In genomic region chr22:49800408-49801238, GRCh38 we compare ENCODE assay signal across 15 cellular contexts. TPM values are rescaled to one million over a fixed set of nuclear protein-coding genes. Genes with fewer than 3 reads are reported as not detected.
DNase-seq lines count a peak whose midpoint lies in the region; ATAC-seq, FAIRE-seq and TF ChIP-seq lines count a peak whose summit lies in the region.
"Had no signal": no experiment of that assay in that cellular context is flagged by ENCODE, and none has a peak within 500 bp of the region (broad histone marks: within the 10 kb centered on the region; RNA-seq: fewer than 3 reads in every experiment).

No MANE protein-coding gene starts in this region.

- H3K9me3 ChIP-seq in HepG2 (ENCODE audit: low read length) = no peaks in the 10 kb centered on the region
- no peaks in the 10 kb centered on the region for H3K9me3 ChIP-seq in sigmoid colon
- no peaks in the 10 kb centered on the region for H3K9me3 ChIP-seq in suprapubic skin

- peaks cover 54% of the 10 kb centered on the region for H3K79me2 ChIP-seq in HepG2 (ENCODE audit: insufficient read depth, low read length)

- in situ Hi-C loops in HepG2 (cut with HindIII; ENCODE audit: extremely low pct_ligation_motif_present, low pct_unique_long_range_greater_than_20kb) = no loop called here

- no peaks in the 10 kb centered on the region for H3K9me3 Mint-ChIP-seq in activated CD4-positive, alpha-beta T cell treated with anti-CD3 and anti-CD28 coated beads, Interleukin-2, amount 10 ng/mL, durations not matched to agents 7 days and 5 days
- no peaks in the 10 kb centered on the region for H3K9me3 Mint-ChIP-seq in activated CD4-positive, alpha-beta T cell treated with anti-CD3 and anti-CD28 coated beads, Interleukin-2, amount 10 ng/mL, durations not matched to agents 24 days and 14 days
- H3K9me3 Mint-ChIP-seq in central memory CD8-positive, alpha-beta T cell = no peaks in the 10 kb centered on the region
- H3K9me3 Mint-ChIP-seq in activated CD4-positive, alpha-beta T cell treated with anti-CD3 and anti-CD28 coated beads for 36 hours (ENCODE audit: low read depth) = no peaks in the 10 kb centered on the region
- H3K9me3 Mint-ChIP-seq: CD14-positive monocyte; T-helper 1 cell treated with Interleukin-12 subunit alpha and Interleukin-12 subunit beta and Interleukin-4 antibody, amounts not matched to agents 30 μg/mL and 1 μg/mL, for 36 hours had no signal

- peaks cover 38 to 81% of the 10 kb centered on the region in 2 experiments for H3K36me3 ChIP-seq in HepG2 (replicated peaks in 1 of 2; ENCODE audit: control insufficient read depth in 1 of 2, insufficient read depth in 2 of 2, low read length in 2 of 2)
- peaks cover 0 to 73% (median 55%) of the 10 kb centered on the region in 4 donors for H3K36me3 ChIP-seq in sigmoid colon
- H3K36me3 ChIP-seq in suprapubic skin = peaks cover 74% of the 10 kb centered on the region

- peak overlapping the region; percentile 38 for H3K27ac Mint-ChIP-seq in activated CD4-positive, alpha-beta T cell treated with anti-CD3 and anti-CD28 coated beads, Interleukin-2, amount 10 ng/mL, durations not matched to agents 7 days and 5 days
- H3K27ac Mint-ChIP-seq in activated CD4-positive, alpha-beta T cell treated with anti-CD3 and anti-CD28 coated beads, Interleukin-2, amount 10 ng/mL, durations not matched to agents 24 days and 14 days = no peak overlapping the region
- peak overlapping the region; percentile 29 for H3K27ac Mint-ChIP-seq in central memory CD8-positive, alpha-beta T cell (ENCODE audit: low read depth)
- no peak overlapping the region for H3K27ac Mint-ChIP-seq in activated CD4-positive, alpha-beta T cell treated with anti-CD3 and anti-CD28 coated beads for 36 hours
- H3K27ac Mint-ChIP-seq: T-helper 1 cell treated with Interleukin-12 subunit alpha and Interleukin-12 subunit beta and Interleukin-4 antibody, amounts not matched to agents 30 μg/mL and 1 μg/mL, for 36 hours had no signal

- no peak for ATAC-seq in central memory CD8-positive, alpha-beta T cell (replicated peaks; ENCODE audit: extremely low read depth, poor library complexity, severe bottlenecking)
- ATAC-seq in HepG2 = peak; percentile 18; the same call in 1 of the 3 replicates
- ATAC-seq in activated CD4-positive, alpha-beta T cell treated with anti-CD3 and anti-CD28 coated beads for 36 hours = no peak

- TF ChIP-seq POLR2A in HepG2 (IDR thresholded peaks at IDR 0.05; ENCODE audit: insufficient read depth in 1 of 2, low read depth in 2 of 2, low read length in 2 of 2) (no peak), sigmoid colon (IDR thresholded peaks at IDR 0.05) (no peak), suprapubic skin (IDR thresholded peaks at IDR 0.05) (no peak)

- H3K9ac ChIP-seq in HepG2 (ENCODE audit: insufficient read depth, low read depth, low read length) = no peak overlapping the region

- no peak for FAIRE-seq in HepG2 (lab: Jason Lieb, UNC)
- FAIRE-seq: colon, keratinocyte had no signal

- no peak overlapping the region for H3K27ac ChIP-seq in HepG2 (ENCODE audit: extremely low read length, insufficient read depth, low read length)
- H3K27ac ChIP-seq in sigmoid colon = peak overlapping the region in 3 of 4 donors; percentile 10 to 69 (median 58)
- no peak overlapping the region for H3K27ac ChIP-seq in suprapubic skin
- H3K27ac ChIP-seq: 22Rv1 had no signal

- no peak for TF ChIP-seq RAD21 in HepG2 (CRISPR knock-in tag; IDR thresholded peaks at IDR 0.05)

- no peak overlapping the region for H3K4me2 ChIP-seq in HepG2 (ENCODE audit: low read depth, low read length)

- no peak overlapping the region for H2AFZ ChIP-seq in HepG2 (ENCODE audit: low read length)

- peak; percentile 28 for TF ChIP-seq CTCF in HepG2 (CRISPR knock-in tag; IDR thresholded peaks at IDR 0.05)
- peak in 2 of 4 experiments; percentile 38 to 41 for TF ChIP-seq CTCF in sigmoid colon (IDR thresholded peaks at IDR 0.05)
- TF ChIP-seq CTCF in suprapubic skin (IDR thresholded peaks at IDR 0.05) = no peak

- H3K4me1 Mint-ChIP-seq in activated CD4-positive, alpha-beta T cell treated with anti-CD3 and anti-CD28 coated beads, Interleukin-2, amount 10 ng/mL, durations not matched to agents 7 days and 5 days = peaks cover 14% of the 10 kb centered on the region
- H3K4me1 Mint-ChIP-seq in activated CD4-positive, alpha-beta T cell treated with anti-CD3 and anti-CD28 coated beads, Interleukin-2, amount 10 ng/mL, durations not matched to agents 24 days and 14 days = peaks cover 9% of the 10 kb centered on the region
- H3K4me1 Mint-ChIP-seq in central memory CD8-positive, alpha-beta T cell = peaks cover 53% of the 10 kb centered on the region
- peaks cover 11% of the 10 kb centered on the region for H3K4me1 Mint-ChIP-seq in activated CD4-positive, alpha-beta T cell treated with anti-CD3 and anti-CD28 coated beads for 36 hours
- H3K4me1 Mint-ChIP-seq: CD14-positive monocyte had no signal

- CTCF ChIA-PET in activated CD4-positive, alpha-beta T cell treated with anti-CD3 and anti-CD28 coated beads, Interleukin-2, amount 10 ng/mL, durations not matched to agents 7 days and 5 days (lab: Charles Lee) = no interaction called here
- CTCF ChIA-PET in HepG2 (lab: Yijun Ruan, JAX; ENCODE audit: low intra/inter-chr PET ratio, low total read pairs) = no interaction called here
- CTCF ChIA-PET in activated CD4-positive, alpha-beta T cell treated with anti-CD3 and anti-CD28 coated beads for 36 hours (lab: Charles Lee) = interaction anchor here (0.7 to 1.0 kb wide), 2 partner anchors 34 to 103 kb away, joined by 3 to 4 read pairs; no protein-coding TSS in a partner anchor

- WGBS in HepG2 (ENCODE audit: low lambda C conversion rate) = 99% methylated on average over 15 of the region's 29 CpGs
- WGBS in sigmoid colon, 2 donors = 89% methylated on average over 29 of the region's 29 CpGs
- 89% methylated on average over 20 of the region's 29 CpGs for WGBS in suprapubic skin

- H3K4me3 ChIP-seq in HepG2 (replicated peaks in 1 of 3; ENCODE audit: insufficient read depth in 1 of 3, low read depth in 2 of 3, low read length in 3 of 3) (no peak overlapping the region), sigmoid colon (no peak overlapping the region), suprapubic skin (no peak overlapping the region)

- TF ChIP-seq EP300 in HepG2 (IDR thresholded peaks at IDR 0.05; ENCODE audit: low read depth in 2 of 2, low read length in 2 of 2) (no peak), HepG2 (CRISPR knock-in tag; IDR thresholded peaks at IDR 0.05; ENCODE audit: borderline replicate concordance) (no peak), sigmoid colon (IDR thresholded peaks at IDR 0.05) (no peak), suprapubic skin (IDR thresholded peaks at IDR 0.05) (no peak)

- BruUV-seq in HepG2 (replicated peaks; lab: Mats Ljungman, UMichigan) = no TSS peak

- POLR2A ChIA-PET in activated CD4-positive, alpha-beta T cell treated with anti-CD3 and anti-CD28 coated beads, Interleukin-2, amount 10 ng/mL, durations not matched to agents 7 days and 5 days (lab: Charles Lee) = no interaction called here
- POLR2A ChIA-PET in HepG2 (lab: Yijun Ruan, JAX) = no interaction called here
- POLR2A ChIA-PET in activated CD4-positive, alpha-beta T cell treated with anti-CD3 and anti-CD28 coated beads for 36 hours (lab: Charles Lee) = interaction anchor here (0.5 kb wide), 1 partner anchor 9 kb away, joined by 7 read pairs; no protein-coding TSS in a partner anchor

- intact Hi-C loops in activated CD4-positive, alpha-beta T cell treated with anti-CD3 and anti-CD28 coated beads, Interleukin-2, amount 10 ng/mL, durations not matched to agents 24 days and 14 days (cut with micrococcal nuclease) = no loop called here
- intact Hi-C loops in HepG2 (cut with micrococcal nuclease; ENCODE audit: unreplicated experiment) (no loop called here), sigmoid colon (cut with DNase I) (loop anchor here (2.0 kb wide), 1 partner anchor 20 kb away; no protein-coding TSS in a partner anchor)
- intact Hi-C loops in activated CD4-positive, alpha-beta T cell treated with anti-CD3 and anti-CD28 coated beads for 36 hours (cut with DNase I, micrococcal nuclease) = no loop called here

- peaks cover 33% of the 10 kb centered on the region; the same call in 1 of the 2 replicates for H4K20me1 ChIP-seq in HepG2 (ENCODE audit: insufficient read depth, low read length)

- no peak for DNase-seq in activated CD4-positive, alpha-beta T cell treated with anti-CD3 and anti-CD28 coated beads, Interleukin-2, amount 10 ng/mL, durations not matched to agents 7 days and 5 days
- DNase-seq in activated CD4-positive, alpha-beta T cell treated with anti-CD3 and anti-CD28 coated beads, Interleukin-2, amount 10 ng/mL, durations not matched to agents 24 days and 14 days = no peak
- DNase-seq in central memory CD8-positive, alpha-beta T cell (ENCODE audit: low spot score in 2 of 2) = no peak
- DNase-seq in HepG2 (ENCODE audit: low spot score) (no peak), sigmoid colon (no peak), suprapubic skin (ENCODE audit: low spot score in 2 of 2) (no peak), OCI-M1 (lab: John Stamatoyannopoulos, UW) (no peak)
- DNase-seq in activated CD4-positive, alpha-beta T cell treated with anti-CD3 and anti-CD28 coated beads for 36 hours = no peak
- DNase-seq: DMS79 treated with DMSO at 0.1 percent for 48 hours, NCI-H1417 had no signal

- no peaks in the 10 kb centered on the region for H3K27me3 Mint-ChIP-seq in activated CD4-positive, alpha-beta T cell treated with anti-CD3 and anti-CD28 coated beads, Interleukin-2, amount 10 ng/mL, durations not matched to agents 7 days and 5 days
- H3K27me3 Mint-ChIP-seq in activated CD4-positive, alpha-beta T cell treated with anti-CD3 and anti-CD28 coated beads, Interleukin-2, amount 10 ng/mL, durations not matched to agents 24 days and 14 days = no peaks in the 10 kb centered on the region
- no peaks in the 10 kb centered on the region for H3K27me3 Mint-ChIP-seq in central memory CD8-positive, alpha-beta T cell
- no peaks in the 10 kb centered on the region for H3K27me3 Mint-ChIP-seq in activated CD4-positive, alpha-beta T cell treated with anti-CD3 and anti-CD28 coated beads for 36 hours

- H3K4me1 ChIP-seq in HepG2 (ENCODE audit: insufficient read depth, low read length) (no peaks in the 10 kb centered on the region), sigmoid colon (peaks cover 0 to 57% (median 36%) of the 10 kb centered on the region in 4 donors), suprapubic skin (peaks cover 29% of the 10 kb centered on the region)

- H3K27me3 ChIP-seq in HepG2 (ENCODE audit: control insufficient read depth in 1 of 2, insufficient read depth in 2 of 2, low read length in 2 of 2) (no peaks in the 10 kb centered on the region), sigmoid colon (no peaks in the 10 kb centered on the region), suprapubic skin (no peaks in the 10 kb centered on the region)

- H3K36me3 Mint-ChIP-seq in activated CD4-positive, alpha-beta T cell treated with anti-CD3 and anti-CD28 coated beads, Interleukin-2, amount 10 ng/mL, durations not matched to agents 7 days and 5 days (ENCODE audit: low read depth) = peaks cover 36% of the 10 kb centered on the region
- H3K36me3 Mint-ChIP-seq in activated CD4-positive, alpha-beta T cell treated with anti-CD3 and anti-CD28 coated beads, Interleukin-2, amount 10 ng/mL, durations not matched to agents 24 days and 14 days (ENCODE audit: low read depth) = peaks cover 44% of the 10 kb centered on the region
- H3K36me3 Mint-ChIP-seq in central memory CD8-positive, alpha-beta T cell (ENCODE audit: insufficient read depth) = peaks cover 78% of the 10 kb centered on the region
- peaks cover 30% of the 10 kb centered on the region for H3K36me3 Mint-ChIP-seq in activated CD4-positive, alpha-beta T cell treated with anti-CD3 and anti-CD28 coated beads for 36 hours (ENCODE audit: low read depth)

- H3K4me3 Mint-ChIP-seq in activated CD4-positive, alpha-beta T cell treated with anti-CD3 and anti-CD28 coated beads, Interleukin-2, amount 10 ng/mL, durations not matched to agents 7 days and 5 days = no peak overlapping the region
- no peak overlapping the region for H3K4me3 Mint-ChIP-seq in activated CD4-positive, alpha-beta T cell treated with anti-CD3 and anti-CD28 coated beads, Interleukin-2, amount 10 ng/mL, durations not matched to agents 24 days and 14 days
- H3K4me3 Mint-ChIP-seq in central memory CD8-positive, alpha-beta T cell = peak overlapping the region; percentile 20
- no peak overlapping the region for H3K4me3 Mint-ChIP-seq in activated CD4-positive, alpha-beta T cell treated with anti-CD3 and anti-CD28 coated beads for 36 hours
- H3K4me3 Mint-ChIP-seq: CD14-positive monocyte; T-helper 1 cell treated with Interleukin-12 subunit alpha and Interleukin-12 subunit beta and Interleukin-4 antibody, amounts not matched to agents 30 μg/mL and 1 μg/mL, for 36 hours had no signal

RNA-seq across cellular contexts. Expression of gene BRD1, which starts 27.1 kb away (rescaled TPM):
- total RNA-seq in activated CD4-positive, alpha-beta T cell treated with anti-CD3 and anti-CD28 coated beads, Interleukin-2, amount 10 ng/mL, durations not matched to agents 7 days and 5 days = 10 to 100 TPM; 46.9 to 49.2 TPM
- 36.2 and 43.2 TPM in 2 replicates for total RNA-seq in activated CD4-positive, alpha-beta T cell treated with anti-CD3 and anti-CD28 coated beads, Interleukin-2, amount 10 ng/mL, durations not matched to agents 24 days and 14 days
- total RNA-seq in HepG2 (2016; rRNA removed; fragmentation: Illumina TruSeq; extraction: Trizol) = 6.6 and 12.0 TPM in 2 replicates
- 6.1 and 7.5 TPM in 2 replicates for total RNA-seq in HepG2 (2016; cell fraction: cytosol; rRNA removed; fragmentation: Illumina TruSeq; extraction: Trizol; ENCODE audit: low read depth)
- total RNA-seq in HepG2 (2016; cell fraction: insoluble cytoplasmic fraction; rRNA removed; fragmentation: Illumina TruSeq; extraction: Trizol) = 6.3 and 13.3 TPM in 2 replicates
- 6.7 and 8.2 TPM in 2 replicates for total RNA-seq in HepG2 (2016; cell fraction: membrane; rRNA removed; fragmentation: Illumina TruSeq; extraction: Trizol)
- 14.2 and 15.7 TPM in 2 replicates for total RNA-seq in HepG2 (2016; cell fraction: nucleus; rRNA removed; fragmentation: Illumina TruSeq; extraction: Trizol)
- 5.1 and 6.4 TPM in 2 replicates for polyA plus RNA-seq in HepG2 (2011; rRNA removed)
- 3.8 and 3.9 TPM in 2 replicates for polyA plus RNA-seq in HepG2 (2011; cell fraction: cytosol; rRNA removed)
- polyA plus RNA-seq in HepG2 (2011; cell fraction: nucleus; rRNA removed) = 29.0 and 31.0 TPM in 2 replicates
- 14.8 and 16.2 TPM in 2 replicates for polyA plus RNA-seq in HepG2 (2012)
- 0.67 and 0.95 TPM in 2 replicates for polyA plus RNA-seq in HepG2 (2016; cell fraction: cytosol; fragmentation: Illumina TruSeq; extraction: Trizol; ENCODE audit: low read depth)
- polyA plus RNA-seq in HepG2 (2016; cell fraction: insoluble cytoplasmic fraction; fragmentation: Illumina TruSeq; extraction: Trizol; ENCODE audit: low read depth) = 8.8 and 10.0 TPM in 2 replicates
- polyA plus RNA-seq in HepG2 (2016; cell fraction: membrane; fragmentation: Illumina TruSeq; extraction: Trizol; ENCODE audit: low read depth) = 2.6 and 3.2 TPM in 2 replicates
- polyA plus RNA-seq in HepG2 (2016; cell fraction: nucleus; fragmentation: Illumina TruSeq; extraction: Trizol; ENCODE audit: insufficient read depth, low read depth) = 28.8 and 30.8 TPM in 2 replicates
- 4.2 and 8.4 TPM in 2 replicates for polyA minus RNA-seq in HepG2 (2011; rRNA and poly(A)+ RNA removed; ENCODE audit: low replicate concordance)
- polyA minus RNA-seq in HepG2 (2011; cell fraction: cytosol; rRNA and poly(A)+ RNA removed) = 7.6 and 8.3 TPM in 2 replicates
- polyA minus RNA-seq in HepG2 (2011; cell fraction: nucleus; rRNA and poly(A)+ RNA removed) = 29.1 and 32.0 TPM in 2 replicates
- 10 to 100 TPM; 31.1 to 52.6 (median 35.9) TPM for total RNA-seq in sigmoid colon
- 10 to 100 TPM; 12.6 to 21.5 (median 14.3) TPM for polyA plus RNA-seq in sigmoid colon
- 100 to 1,000 TPM in 1 of 4 donors, 10 to 100 TPM in 3; 69.3 to 116 (median 81.1) TPM for total RNA-seq in suprapubic skin
- total RNA-seq in activated CD4-positive, alpha-beta T cell treated with anti-CD3 and anti-CD28 coated beads for 36 hours = 10 to 100 TPM; 22.1 to 23.6 TPM

RNA-seq across cellular contexts. Expression of gene ZBED4, which starts 53.0 kb away (rescaled TPM):
- 10 to 100 TPM; 20.0 to 20.8 TPM for total RNA-seq in activated CD4-positive, alpha-beta T cell treated with anti-CD3 and anti-CD28 coated beads, Interleukin-2, amount 10 ng/mL, durations not matched to agents 7 days and 5 days
- 18.2 and 19.8 TPM in 2 replicates for total RNA-seq in activated CD4-positive, alpha-beta T cell treated with anti-CD3 and anti-CD28 coated beads, Interleukin-2, amount 10 ng/mL, durations not matched to agents 24 days and 14 days
- total RNA-seq in HepG2 (2016; rRNA removed; fragmentation: Illumina TruSeq; extraction: Trizol) (9.6 and 11.9 TPM in 2 replicates), sigmoid colon (1 to 10 TPM; 3.9 to 7.5 (median 5.5) TPM), suprapubic skin (10 to 100 TPM; 11.9 to 19.4 (median 18.2) TPM)
- total RNA-seq in HepG2 (2016; cell fraction: cytosol; rRNA removed; fragmentation: Illumina TruSeq; extraction: Trizol; ENCODE audit: low read depth) = 0.91 and 1.3 TPM in 2 replicates
- total RNA-seq in HepG2 (2016; cell fraction: insoluble cytoplasmic fraction; rRNA removed; fragmentation: Illumina TruSeq; extraction: Trizol) = 9.6 and 9.7 TPM in 2 replicates
- total RNA-seq in HepG2 (2016; cell fraction: membrane; rRNA removed; fragmentation: Illumina TruSeq; extraction: Trizol) = 5.5 TPM in 2 replicates
- 8.0 and 9.8 TPM in 2 replicates for total RNA-seq in HepG2 (2016; cell fraction: nucleus; rRNA removed; fragmentation: Illumina TruSeq; extraction: Trizol)
- polyA plus RNA-seq in HepG2 (2011; rRNA removed) (5.4 and 6.0 TPM in 2 replicates), sigmoid colon (10 to 100 TPM in 1 of 3 donors, 1 to 10 TPM in 2; 2.4 to 10.5 (median 4.6) TPM)
- 4.8 and 5.6 TPM in 2 replicates for polyA plus RNA-seq in HepG2 (2011; cell fraction: cytosol; rRNA removed)
- polyA plus RNA-seq in HepG2 (2011; cell fraction: nucleus; rRNA removed) = 9.9 and 11.1 TPM in 2 replicates
- 9.9 and 11.2 TPM in 2 replicates for polyA plus RNA-seq in HepG2 (2012)
- 0.43 and 0.49 TPM in 2 replicates for polyA plus RNA-seq in HepG2 (2016; cell fraction: cytosol; fragmentation: Illumina TruSeq; extraction: Trizol; ENCODE audit: low read depth)
- polyA plus RNA-seq in HepG2 (2016; cell fraction: insoluble cytoplasmic fraction; fragmentation: Illumina TruSeq; extraction: Trizol; ENCODE audit: low read depth) = 9.0 and 10.5 TPM in 2 replicates
- 2.4 and 2.7 TPM in 2 replicates for polyA plus RNA-seq in HepG2 (2016; cell fraction: membrane; fragmentation: Illumina TruSeq; extraction: Trizol; ENCODE audit: low read depth)
- 13.2 and 13.5 TPM in 2 replicates for polyA plus RNA-seq in HepG2 (2016; cell fraction: nucleus; fragmentation: Illumina TruSeq; extraction: Trizol; ENCODE audit: insufficient read depth, low read depth)
- 7.8 and 12.8 TPM in 2 replicates for polyA minus RNA-seq in HepG2 (2011; rRNA and poly(A)+ RNA removed; ENCODE audit: low replicate concordance)
- polyA minus RNA-seq in HepG2 (2011; cell fraction: cytosol; rRNA and poly(A)+ RNA removed) = 8.8 and 10.3 TPM in 2 replicates
- 12.1 and 13.2 TPM in 2 replicates for polyA minus RNA-seq in HepG2 (2011; cell fraction: nucleus; rRNA and poly(A)+ RNA removed)
- total RNA-seq in activated CD4-positive, alpha-beta T cell treated with anti-CD3 and anti-CD28 coated beads for 36 hours = 10 to 100 TPM; 17.3 to 17.4 TPM

Comparison
In these comparisons a context has a peak if more than half of its experiments do, and no peak if none do; other contexts are left out.
1. H3K27ac Mint-ChIP-seq: peak in activated CD4-positive, alpha-beta T cell treated with anti-CD3 and anti-CD28 coated beads, Interleukin-2, amount 10 ng/mL, durations not matched to agents 7 days and 5 days (single experiment) and central memory CD8-positive, alpha-beta T cell (single experiment); none in activated CD4-positive, alpha-beta T cell treated with anti-CD3 and anti-CD28 coated beads, Interleukin-2, amount 10 ng/mL, durations not matched to agents 24 days and 14 days (single experiment) and activated CD4-positive, alpha-beta T cell treated with anti-CD3 and anti-CD28 coated beads for 36 hours (single experiment).
2. H3K27ac ChIP-seq: peak in sigmoid colon (3 of 4); none in HepG2 (single experiment) and suprapubic skin (single experiment).